ENCODE assay signal across 1 cellular context in the genomic region with DNA sequence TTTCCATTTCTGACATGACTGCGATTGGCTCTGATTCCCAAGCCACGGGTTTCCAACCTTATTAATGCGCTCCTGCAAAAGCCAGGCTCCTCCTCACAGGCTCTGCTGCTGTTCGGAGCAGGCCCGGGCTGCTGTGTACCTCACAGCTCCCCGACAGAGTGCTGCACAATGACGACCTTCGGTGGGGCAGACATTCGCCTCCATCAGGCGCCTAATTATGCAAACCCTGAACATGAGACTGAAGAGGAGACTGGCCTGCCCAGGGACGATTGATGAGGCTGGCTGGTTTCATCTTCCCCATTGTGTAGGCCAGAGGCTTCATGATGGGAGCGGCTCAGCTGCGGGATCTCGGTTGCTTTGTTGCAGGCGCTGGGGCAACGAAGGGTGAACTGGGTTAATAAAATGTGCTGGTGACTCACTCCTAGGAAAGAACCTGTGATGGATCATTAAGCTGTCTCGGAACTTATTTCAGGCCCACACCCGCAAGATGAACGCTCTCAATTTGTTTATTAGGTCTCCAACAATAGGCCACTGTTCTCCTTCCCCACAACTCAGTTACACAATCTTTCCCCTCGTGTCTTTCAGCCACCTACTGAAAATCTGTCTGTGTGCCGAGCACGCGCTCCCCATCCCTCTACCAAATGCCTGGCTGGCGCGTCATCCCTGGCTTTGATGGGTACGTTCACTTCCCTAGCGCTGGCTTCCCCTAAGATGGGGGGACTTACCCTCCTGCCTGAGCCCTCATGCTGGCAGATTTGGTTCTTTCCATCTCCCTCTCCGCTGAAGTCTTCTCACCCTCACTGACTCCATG.
TF ChIP-seq lines count a peak whose summit lies in the region.

No MANE protein-coding gene starts in this region.

TF ChIP-seq in SK-N-SH, 30 proteins besides CTCF, POLR2A, EP300 and RAD21 (continued from another document):
- TF ChIP-seq NFIC (IDR thresholded peaks at IDR 0.05; ENCODE audit: borderline replicate concordance), result no peak
- TF ChIP-seq IRF3 (IDR thresholded peaks at IDR 0.05; ENCODE audit: low read depth, low read length), result no peak
- TF ChIP-seq ELF1 (IDR thresholded peaks at IDR 0.05), result no peak
- no peak for TF ChIP-seq MXI1 (IDR thresholded peaks at IDR 0.05; ENCODE audit: low read depth, low read length)
- TF ChIP-seq FOSL2 (IDR thresholded peaks at IDR 0.05; ENCODE audit: borderline replicate concordance, low read depth), result 0 out of 2 replicates have a peak, but pooled peaks have one; percentile 8
- TF ChIP-seq RXRA (IDR thresholded peaks at IDR 0.05; ENCODE audit: borderline replicate concordance, low read depth), result no peak
- no peak for TF ChIP-seq TCF12 (IDR thresholded peaks at IDR 0.05)
- TF ChIP-seq TEAD4 (IDR thresholded peaks at IDR 0.05; ENCODE audit: borderline replicate concordance, insufficient read depth), result no peak
